ENCODE assay signal across 13 cellular contexts in the genomic region with DNA sequence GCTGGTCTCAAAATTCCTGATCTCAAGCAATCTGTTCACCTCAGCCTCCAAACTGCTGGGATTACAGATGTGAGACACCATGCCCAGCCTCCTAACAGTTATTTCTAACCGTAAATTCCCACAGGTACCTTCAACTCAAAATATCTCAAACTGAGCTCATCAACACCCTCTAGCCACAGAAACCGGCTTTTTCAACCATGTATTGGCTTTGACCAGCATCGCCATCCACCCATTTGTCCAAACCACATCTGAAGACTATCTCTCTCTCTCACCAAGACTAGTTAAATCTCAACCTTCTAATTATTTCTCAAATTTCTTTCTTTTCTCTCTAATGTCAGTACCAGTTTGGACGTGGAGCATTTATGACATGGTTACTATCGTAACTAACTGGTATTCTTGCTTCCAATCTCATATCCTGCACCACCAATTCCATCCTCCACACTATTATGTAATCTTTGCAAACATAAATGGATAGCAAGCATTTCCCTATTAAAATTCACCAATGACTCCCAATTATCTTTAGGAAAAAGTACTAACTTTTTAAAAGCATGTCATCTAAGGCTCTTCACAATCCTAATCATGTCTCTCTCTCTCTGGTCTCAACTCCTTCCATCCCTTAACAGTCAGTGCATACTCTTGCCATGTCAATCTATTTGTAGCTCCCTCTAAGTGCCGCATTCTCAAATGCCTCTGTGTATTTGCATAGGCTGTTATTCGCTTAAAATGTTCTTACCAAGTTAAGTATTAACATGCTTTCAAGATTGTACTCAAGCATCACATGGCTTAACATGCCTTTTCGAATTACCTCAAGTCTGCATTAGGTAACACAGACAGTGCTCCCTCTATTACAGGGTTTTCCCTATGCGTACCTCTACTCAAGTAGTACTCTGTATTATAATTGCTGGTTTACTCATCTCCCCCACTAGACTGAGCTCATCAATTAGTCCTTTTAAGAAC. TPM values are rescaled to one million over a fixed set of nuclear protein-coding genes. Genes with fewer than 3 reads are reported as not detected.
A peak's percentile ranks its signal among the peaks of the same experiment; 100 is the strongest.
DNase-seq lines count a peak whose midpoint lies in the region; ATAC-seq, FAIRE-seq and TF ChIP-seq lines count a peak whose summit lies in the region.
"Had no signal": no experiment of that assay in that cellular context is flagged by ENCODE, and none has a peak within 500 bp of the region (broad histone marks: within the 10 kb centered on the region; RNA-seq: fewer than 3 reads in every experiment).

No MANE protein-coding gene starts in this region.

- ATAC-seq in GM19467 (IDR thresholded peaks at IDR 0.05; ENCODE audit: unreplicated experiment) (peak; percentile 68), HG02885 (IDR thresholded peaks at IDR 0.05; ENCODE audit: poor library complexity, unreplicated experiment) (no peak)
- no peak for ATAC-seq in activated naive CD8-positive, alpha-beta T cell treated with anti-CD3 and anti-CD28 coated beads, Interleukin-2, amount 10 ng/mL, durations not matched to agents 7 days and 5 days (ENCODE audit: low read depth)
- ATAC-seq in naive thymus-derived CD4-positive, alpha-beta T cell, result no peak

- H3K9me3 Mint-ChIP-seq in activated naive CD8-positive, alpha-beta T cell treated with anti-CD3 and anti-CD28 coated beads, Interleukin-2, amount 10 ng/mL, durations not matched to agents 7 days and 5 days, result no peaks in the 10 kb centered on the region
- H3K9me3 Mint-ChIP-seq in naive thymus-derived CD4-positive, alpha-beta T cell, result no peaks in the 10 kb centered on the region

- CTCF ChIA-PET in naive thymus-derived CD4-positive, alpha-beta T cell (lab: Charles Lee), result no interaction called here

- no peak for TF ChIP-seq POLR2A in GM12891 (IDR thresholded peaks at IDR 0.05; ENCODE audit: low read depth, low read length)

- H3K9me3 ChIP-seq in naive thymus-derived CD4-positive, alpha-beta T cell (ENCODE audit: control insufficient read depth in 2 of 3, low read length in 3 of 3), result no peaks in the 10 kb centered on the region
- H3K9me3 ChIP-seq: prostate gland had no signal

- peaks cover 40% of the 10 kb centered on the region for H3K4me1 Mint-ChIP-seq in activated naive CD8-positive, alpha-beta T cell treated with anti-CD3 and anti-CD28 coated beads, Interleukin-2, amount 10 ng/mL, durations not matched to agents 7 days and 5 days
- peaks cover 31 to 85% (median 77%) of the 10 kb centered on the region in 7 donors for H3K4me1 Mint-ChIP-seq in naive thymus-derived CD4-positive, alpha-beta T cell

- peaks cover 20 to 24% of the 10 kb centered on the region in 2 donors for H3K4me1 ChIP-seq in naive thymus-derived CD4-positive, alpha-beta T cell (ENCODE audit: control insufficient read depth in 2 of 2, insufficient read depth in 2 of 2, low read length in 2 of 2)
- H3K4me1 ChIP-seq: prostate gland had no signal

- POLR2A ChIA-PET in activated naive CD8-positive, alpha-beta T cell treated with anti-CD3 and anti-CD28 coated beads, Interleukin-2, amount 10 ng/mL, durations not matched to agents 7 days and 5 days (lab: Charles Lee), result no interaction called here
- POLR2A ChIA-PET in naive thymus-derived CD4-positive, alpha-beta T cell (lab: Charles Lee), result interaction anchor here (1.0 kb wide), 1 partner anchor 11 kb away, joined by 4 read pairs; no protein-coding TSS in a partner anchor

- H3K36me3 Mint-ChIP-seq in activated naive CD8-positive, alpha-beta T cell treated with anti-CD3 and anti-CD28 coated beads, Interleukin-2, amount 10 ng/mL, durations not matched to agents 7 days and 5 days, result peaks cover 67% of the 10 kb centered on the region
- H3K36me3 Mint-ChIP-seq in naive thymus-derived CD4-positive, alpha-beta T cell, result peaks cover 3 to 59% (median 32%) of the 10 kb centered on the region in 5 donors

- H3K27ac Mint-ChIP-seq in activated naive CD8-positive, alpha-beta T cell treated with anti-CD3 and anti-CD28 coated beads, Interleukin-2, amount 10 ng/mL, durations not matched to agents 7 days and 5 days, result peak overlapping the region; percentile 1
- H3K27ac Mint-ChIP-seq in naive thymus-derived CD4-positive, alpha-beta T cell, result peak overlapping the region in 7 of 9 donors; percentile 7 to 85 (median 59)

- intact Hi-C loops in naive thymus-derived CD4-positive, alpha-beta T cell (cut with micrococcal nuclease), result loop anchor here in 1 of 2 donors (1.0 kb wide), 1 partner anchor 8 kb away; no protein-coding TSS in a partner anchor

- no peak overlapping the region for H3K27ac ChIP-seq in naive thymus-derived CD4-positive, alpha-beta T cell (ENCODE audit: low read depth, low read length)
- H3K27ac ChIP-seq: prostate gland had no signal

- FAIRE-seq in GM12891 (lab: Jason Lieb, UNC), result peak; percentile 67

- H3K27me3 Mint-ChIP-seq in activated naive CD8-positive, alpha-beta T cell treated with anti-CD3 and anti-CD28 coated beads, Interleukin-2, amount 10 ng/mL, durations not matched to agents 7 days and 5 days, result no peaks in the 10 kb centered on the region
- no peaks in the 10 kb centered on the region for H3K27me3 Mint-ChIP-seq in naive thymus-derived CD4-positive, alpha-beta T cell

- H3K4me3 Mint-ChIP-seq in activated naive CD8-positive, alpha-beta T cell treated with anti-CD3 and anti-CD28 coated beads, Interleukin-2, amount 10 ng/mL, durations not matched to agents 7 days and 5 days, result no peak overlapping the region
- H3K4me3 Mint-ChIP-seq in naive thymus-derived CD4-positive, alpha-beta T cell, result peak overlapping the region in 4 of 10 donors; percentile 1 to 19 (median 10)

- no peak overlapping the region for H3K4me3 ChIP-seq in naive thymus-derived CD4-positive, alpha-beta T cell (ENCODE audit: low read length)
- H3K4me3 ChIP-seq in H7 (ENCODE audit: insufficient read depth, low read depth, low read length), result no peak overlapping the region
- H3K4me3 ChIP-seq: prostate gland had no signal

- H3K36me3 ChIP-seq in naive thymus-derived CD4-positive, alpha-beta T cell (ENCODE audit: control insufficient read depth in 2 of 3, insufficient read depth in 3 of 3, low read length in 3 of 3), result peaks cover 0 to 31% (median 3%) of the 10 kb centered on the region in 3 experiments
- peaks cover 5% of the 10 kb centered on the region for H3K36me3 ChIP-seq in H7 (replicated peaks; ENCODE audit: control insufficient read depth, insufficient read depth, low read length)
- H3K36me3 ChIP-seq: prostate gland had no signal

- no peaks in the 10 kb centered on the region for H3K27me3 ChIP-seq in naive thymus-derived CD4-positive, alpha-beta T cell (ENCODE audit: control insufficient read depth in 2 of 2, insufficient read depth in 2 of 2, low read length in 2 of 2)
- H3K27me3 ChIP-seq in H7 (ENCODE audit: control insufficient read depth, insufficient read depth, low read length), result no peaks in the 10 kb centered on the region

- DNase-seq in GM12891 (ENCODE audit: insufficient read length, low spot score), result no peak
- DNase-seq in activated naive CD8-positive, alpha-beta T cell treated with anti-CD3 and anti-CD28 coated beads, Interleukin-2, amount 10 ng/mL, durations not matched to agents 7 days and 5 days, result no peak
- DNase-seq in naive thymus-derived CD4-positive, alpha-beta T cell, result no peak
- DNase-seq in Kasumi-1 (lab: John Stamatoyannopoulos, UW), result no peak
- no peak for DNase-seq in H7
- DNase-seq: foreskin melanocyte; mammary epithelial cell; NCI-H1092; NCI-H524 treated with DMSO at 0.1 percent for 48 hours; stimulated activated CD4-positive, alpha-beta T cell treated with anti-CD3 and anti-CD28 coated beads, Interleukin-4, amount 100 ng/mL, for 1 hour had no signal

TF ChIP-seq in GM12891, 5 proteins besides CTCF, POLR2A, EP300 and RAD21:
- TF ChIP-seq TAF1 (IDR thresholded peaks at IDR 0.05; ENCODE audit: low read depth, low read length), result no peak
- no peak for TF ChIP-seq POLR2AphosphoS5 (IDR thresholded peaks at IDR 0.05; ENCODE audit: low read depth, low read length)
- no peak for TF ChIP-seq PAX5 (IDR thresholded peaks at IDR 0.05; ENCODE audit: insufficient read depth, low read length, severe bottlenecking)
- TF ChIP-seq POU2F2 (IDR thresholded peaks at IDR 0.05; ENCODE audit: low read depth, low read length), result no peak
- no peak for TF ChIP-seq SPI1 (IDR thresholded peaks at IDR 0.05; ENCODE audit: low read depth, low read length)

RNA-seq across cellular contexts. Expression of a gene that starts 18.1 kb away (rescaled TPM):
- polyA plus RNA-seq in GM12891 (2012; ENCODE audit: low read depth, missing spikeins), result 7.6 TPM
- total RNA-seq in activated naive CD8-positive, alpha-beta T cell treated with anti-CD3 and anti-CD28 coated beads, Interleukin-2, amount 10 ng/mL, durations not matched to agents 7 days and 5 days, result 10 to 100 TPM; 32.7 to 37.0 TPM
- total RNA-seq in naive thymus-derived CD4-positive, alpha-beta T cell, result 10 to 100 TPM; 29.9 to 58.1 (median 42.0) TPM
- 10 to 100 TPM; 40.7 to 44.2 TPM for polyA plus RNA-seq in naive thymus-derived CD4-positive, alpha-beta T cell
- 14.6 and 23.4 TPM in 2 replicates for total RNA-seq in H7 (2014; rRNA removed; shearing (Covaris generic))

RNA-seq across cellular contexts. Expression of a gene that starts 34.9 kb away (rescaled TPM):
- polyA plus RNA-seq in GM12891 (2012; ENCODE audit: low read depth, missing spikeins), result 14.1 TPM
- total RNA-seq in activated naive CD8-positive, alpha-beta T cell treated with anti-CD3 and anti-CD28 coated beads, Interleukin-2, amount 10 ng/mL, durations not matched to agents 7 days and 5 days, result 10 to 100 TPM; 19.2 to 22.6 TPM
- 10 to 100 TPM in 2 of 5 experiments, 1 to 10 TPM in 3; 2.5 to 21.0 (median 7.1) TPM for total RNA-seq in naive thymus-derived CD4-positive, alpha-beta T cell
- 1 to 10 TPM; 1.4 to 1.6 TPM for polyA plus RNA-seq in naive thymus-derived CD4-positive, alpha-beta T cell
- 27.7 and 32.1 TPM in 2 replicates for total RNA-seq in H7 (2014; rRNA removed; shearing (Covaris generic))
